22 cellular contexts compared by ENCODE assay signal in the genomic region with DNA sequence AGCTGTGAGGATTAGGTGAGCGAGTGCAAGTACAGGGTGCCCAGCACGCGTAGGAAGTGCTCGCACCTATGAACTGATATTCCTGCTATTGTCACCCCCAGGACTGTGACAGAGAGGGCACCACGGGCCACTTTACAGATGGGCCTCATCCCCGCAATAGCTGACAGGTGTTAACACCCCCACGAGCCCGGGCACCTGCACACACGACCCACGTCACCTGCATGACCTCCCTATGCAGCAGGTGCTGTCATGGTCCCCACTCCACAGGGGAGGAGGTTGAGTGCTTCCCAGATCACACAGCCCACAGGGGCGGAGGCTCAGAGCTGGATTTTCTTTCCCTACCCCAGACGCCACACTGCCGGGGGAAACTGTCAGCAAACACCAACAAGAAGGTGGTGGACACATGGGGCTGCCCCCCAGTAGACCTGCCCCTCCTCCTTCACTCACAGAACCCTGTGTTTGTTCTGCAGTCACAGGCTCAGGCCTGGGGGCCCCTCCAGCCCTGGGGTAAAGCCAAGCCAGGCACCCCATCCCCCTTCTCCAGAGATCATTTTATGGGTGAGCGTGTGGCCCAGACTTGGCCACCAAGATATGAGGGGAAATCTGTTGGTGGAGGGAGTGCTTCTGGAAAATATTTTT.
"Had no signal": no experiment of that assay in that cellular context is flagged by ENCODE, and none has a peak within 500 bp of the region (broad histone marks: within the 10 kb centered on the region; RNA-seq: fewer than 3 reads in every experiment).

No MANE protein-coding gene starts in this region.

- H3K27ac ChIP-seq: colonic mucosa, epithelial cell of prostate, gastrocnemius medialis, parathyroid adenoma, prostate gland, right atrium auricular region, testis, tibial artery had no signal

- DNase-seq: colonic mucosa; effector CD8-positive, alpha-beta T cell; endodermal cell; foreskin fibroblast; gastrocnemius medialis; head of caudate nucleus; left ventricle myocardium superior; mucosa of descending colon; naive B cell; stimulated activated CD4-positive, alpha-beta T cell treated with anti-CD3 and anti-CD28 coated beads, Interleukin-4, amount 100 ng/mL, for 4 hours; stimulated activated naive CD8-positive, alpha-beta T cell treated with anti-CD3 and anti-CD28 coated beads, Interleukin-15, Interleukin-2, amounts not matched to agents 100 U/mL and 50 U/mL, for 24 hours; substantia nigra; testis had no signal

- H3K4me1 ChIP-seq: colonic mucosa, gastrocnemius medialis, parathyroid adenoma, prostate gland, right atrium auricular region, testis, tibial artery had no signal

- H3K4me3 ChIP-seq: colonic mucosa, gastrocnemius medialis, lung, mucosa of descending colon, prostate gland, right atrium auricular region, testis, tibial artery had no signal

- ATAC-seq: esophagus mucosa; gastrocnemius medialis; left ventricle myocardium superior; mucosa of descending colon; sciatic nerve; stimulated activated memory B cell treated with anti-CD40 and anti-IgM and Interleukin-4, amounts not matched to agents 10 μg/mL and 1 μg/mL and 100 μg/mL, for 72 hours; stimulated activated naive CD8-positive, alpha-beta T cell treated with anti-CD3 and anti-CD28 coated beads, Interleukin-15, Interleukin-2, amounts not matched to agents 100 U/mL and 50 U/mL, for 24 hours had no signal

- H3K36me3 ChIP-seq: colonic mucosa, gastrocnemius medialis, prostate gland, right atrium auricular region, tibial artery had no signal

- H3K27me3 ChIP-seq: colonic mucosa, right atrium auricular region, testis had no signal

- H3K9me3 ChIP-seq: colonic mucosa, gastrocnemius medialis, mucosa of descending colon, prostate gland, right atrium auricular region, testis, tibial artery had no signal
